In genomic region chr2:170213281-170213625, GRCh38 we compare ENCODE assay signal across 10 cellular contexts. TPM values are rescaled to one million over a fixed set of nuclear protein-coding genes. Genes with fewer than 3 reads are reported as not detected.
DNase-seq lines count a peak whose midpoint lies in the region; ATAC-seq, FAIRE-seq and TF ChIP-seq lines count a peak whose summit lies in the region.
"Not testable (repeated sequence)": the region's sequence is repeated elsewhere in the genome, so short reads cannot be mapped to it uniquely, and the experiment has no call there.
"Had no signal": no experiment of that assay in that cellular context is flagged by ENCODE, and none has a peak within 500 bp of the region (broad histone marks: within the 10 kb centered on the region; RNA-seq: fewer than 3 reads in every experiment).

No MANE protein-coding gene starts in this region.

- CTCF ChIA-PET in endothelial cell of umbilical vein (lab: Charles Lee): not testable (repeated sequence)

- H3F3A ChIP-seq in OCI-LY1 (ENCODE audit: insufficient read depth, low read length): not testable (repeated sequence)

- intact Hi-C loops in endothelial cell of umbilical vein (cut with micrococcal nuclease): not testable (repeated sequence)

- TF ChIP-seq POLR2A in endothelial cell of umbilical vein (IDR thresholded peaks at IDR 0.05; ENCODE audit: low read depth, low read length): not testable (repeated sequence)

- H3K27ac Mint-ChIP-seq in astrocyte (ENCODE audit: unreplicated experiment); memory B cell: not testable (repeated sequence)

- H3K4me2 ChIP-seq in BLaER1 (peak overlapping the region; percentile 76), OCI-LY1 (ENCODE audit: low read length) (peak overlapping the region; percentile 44; the same call in 1 of the 2 replicates), astrocyte (ENCODE audit: low read length) (peak overlapping the region; percentile 3), osteoblast (ENCODE audit: insufficient read depth, low read length) (peak overlapping the region; percentile 64)
- not testable (repeated sequence) for H3K4me2 ChIP-seq in endothelial cell of umbilical vein (ENCODE audit: insufficient read depth, low read length)

- H3K36me3 ChIP-seq in BLaER1; OCI-LY1 (ENCODE audit: insufficient read depth, low read length); astrocyte (ENCODE audit: insufficient read depth, low read length); endothelial cell of umbilical vein (ENCODE audit: control insufficient read depth in 2 of 2, extremely low read depth in 1 of 2, insufficient read depth in 2 of 2, low read length in 2 of 2); osteoblast (ENCODE audit: insufficient read depth, low read length): not testable (repeated sequence)

- not testable (repeated sequence) for BruUV-seq in endothelial cell of umbilical vein (replicated peaks; lab: Mats Ljungman, UMichigan)

- not testable (repeated sequence) for H3K9me3 ChIP-seq in BLaER1; OCI-LY1 (ENCODE audit: low read length); astrocyte (ENCODE audit: insufficient read depth, low read depth, low read length); endothelial cell of umbilical vein (replicated peaks; ENCODE audit: control insufficient read depth, insufficient read depth, low read length); osteoblast (ENCODE audit: low read depth, low read length)

- not testable (repeated sequence) for H3K36me3 Mint-ChIP-seq in astrocyte (ENCODE audit: low read depth, unreplicated experiment); memory B cell

- dilution Hi-C loops in endothelial cell of umbilical vein (cut with MboI; ENCODE audit: extremely low pct_ligation_motif_present, low sequenced_read_pairs): not testable (repeated sequence)

- H3K4me1 ChIP-seq in BLaER1 (peaks cover 15% of the 10 kb centered on the region), OCI-LY1 (ENCODE audit: insufficient read depth, low read length, severe bottlenecking) (peaks cover 41% of the 10 kb centered on the region)
- H3K4me1 ChIP-seq in astrocyte (ENCODE audit: insufficient read depth, low read length); endothelial cell of umbilical vein (ENCODE audit: control insufficient read depth, extremely low read depth, insufficient read depth, low read length); osteoblast (ENCODE audit: insufficient read depth, low read length): not testable (repeated sequence)

- not testable (repeated sequence) for H2AFZ ChIP-seq in OCI-LY1 (ENCODE audit: low read length); astrocyte (ENCODE audit: low read depth, low read length)
- H2AFZ ChIP-seq in endothelial cell of umbilical vein (ENCODE audit: low read depth, low read length): peak overlapping the region; percentile 7
- peak overlapping the region; percentile 67 for H2AFZ ChIP-seq in osteoblast (ENCODE audit: low read length)

- ATAC-seq in GM19395 (IDR thresholded peaks at IDR 0.05; ENCODE audit: unreplicated experiment) (peak; percentile 20), HG03354 (IDR thresholded peaks at IDR 0.05; ENCODE audit: poor library complexity, severe bottlenecking, unreplicated experiment) (peak; percentile 14)
- not testable (repeated sequence) for ATAC-seq in memory B cell (ENCODE audit: low read depth)

- not testable (repeated sequence) for H3K27me3 Mint-ChIP-seq in astrocyte (ENCODE audit: low read depth, unreplicated experiment); memory B cell

- FAIRE-seq in astrocyte (lab: Jason Lieb, UNC); endothelial cell of umbilical vein (lab: Jason Lieb, UNC): not testable (repeated sequence)

- TF ChIP-seq CTCF in OCI-LY1 (IDR thresholded peaks at IDR 0.05; ENCODE audit: low read length); astrocyte (IDR thresholded peaks at IDR 0.05; ENCODE audit: insufficient read depth, low read depth, low read length); endothelial cell of umbilical vein (IDR thresholded peaks at IDR 0.05; ENCODE audit: extremely low read depth in 1 of 2, insufficient read depth in 1 of 2, low read depth in 1 of 2, low read length in 2 of 2); osteoblast (IDR thresholded peaks at IDR 0.05; ENCODE audit: extremely low read depth, low read depth, low read length): not testable (repeated sequence)

- not testable (repeated sequence) for H4K20me1 ChIP-seq in BLaER1; OCI-LY1 (ENCODE audit: insufficient read depth, low read length); astrocyte (ENCODE audit: insufficient read depth, low read length); endothelial cell of umbilical vein (replicated peaks; ENCODE audit: control insufficient read depth, extremely low read depth, insufficient read depth, low read length); osteoblast (ENCODE audit: insufficient read depth, low read length)

- not testable (repeated sequence) for H3K9me2 ChIP-seq in OCI-LY1 (ENCODE audit: low read depth, low read length)

- not testable (repeated sequence) for H3K27me3 ChIP-seq in BLaER1; OCI-LY1 (ENCODE audit: insufficient read depth, low read length); astrocyte (ENCODE audit: insufficient read depth, low read length); endothelial cell of umbilical vein (ENCODE audit: control insufficient read depth in 2 of 2, insufficient read depth in 2 of 2, low read length in 2 of 2); osteoblast (ENCODE audit: insufficient read depth, low read length)

- H3K27ac ChIP-seq in BLaER1; astrocyte (ENCODE audit: low read depth, low read length); endothelial cell of umbilical vein (ENCODE audit: insufficient read depth, low read depth, low read length); osteoblast (ENCODE audit: low read depth, low read length): not testable (repeated sequence)
- H3K27ac ChIP-seq in OCI-LY1 (ENCODE audit: low read depth, low read length, poor library complexity, severe bottlenecking): peak overlapping the region; percentile 43

- not testable (repeated sequence) for H3K79me2 ChIP-seq in OCI-LY1 (ENCODE audit: insufficient read depth, low read length); astrocyte (ENCODE audit: insufficient read depth, low read length); endothelial cell of umbilical vein (ENCODE audit: control insufficient read depth, insufficient read depth, low read length); osteoblast (ENCODE audit: insufficient read depth, low read length)

- DNase-seq in astrocyte (ENCODE audit: low read depth); endothelial cell of umbilical vein (ENCODE audit: low read depth, low spot score); memory B cell (ENCODE audit: low spot score in 2 of 2); osteoblast (ENCODE audit: insufficient read length, low spot score, missing footprints): not testable (repeated sequence)

- POLR2A ChIA-PET in endothelial cell of umbilical vein (lab: Charles Lee): not testable (repeated sequence)

- H3K9me3 Mint-ChIP-seq in astrocyte (ENCODE audit: unreplicated experiment); memory B cell: not testable (repeated sequence)

- H3K4me3 ChIP-seq in BLaER1 (peak overlapping the region; percentile 29; the same call in 1 of the 2 replicates), OCI-LY1 (ENCODE audit: low read depth, low read length, poor library complexity, severe bottlenecking) (peak overlapping the region; percentile 33), osteoblast (ENCODE audit: insufficient read depth, low read length) (peak overlapping the region; percentile 31)
- H3K4me3 ChIP-seq in astrocyte (ENCODE audit: insufficient read depth, low read depth, low read length); endothelial cell of umbilical vein (replicated peaks in 1 of 3; ENCODE audit: insufficient read depth in 1 of 3, low read depth in 1 of 3, low read length in 3 of 3): not testable (repeated sequence)

- H3K9ac ChIP-seq in BLaER1; OCI-LY1 (ENCODE audit: low read length); astrocyte (ENCODE audit: low read length); endothelial cell of umbilical vein (replicated peaks; ENCODE audit: extremely low read depth, insufficient read depth, low read length): not testable (repeated sequence)

- not testable (repeated sequence) for H3K9me1 ChIP-seq in endothelial cell of umbilical vein (replicated peaks; ENCODE audit: control insufficient read depth, extremely low read depth, insufficient read depth, low read length)

- not testable (repeated sequence) for H3K4me3 Mint-ChIP-seq in astrocyte (ENCODE audit: unreplicated experiment)
- peak overlapping the region; percentile 32 for H3K4me3 Mint-ChIP-seq in memory B cell

- H3K4me1 Mint-ChIP-seq in astrocyte (ENCODE audit: low read depth, unreplicated experiment); memory B cell: not testable (repeated sequence)

RNA-seq across cellular contexts. Expression of gene MYO3B, which starts 35.3 kb away (rescaled TPM):
- total RNA-seq in astrocyte (not detected in 2 replicates), endothelial cell of umbilical vein (not detected in 2 replicates), osteoblast (0.29 and 0.36 TPM in 2 replicates)
- 0.03 TPM in 1 of 2 replicates, not detected in the other for polyA plus RNA-seq in endothelial cell of umbilical vein
- polyA plus RNA-seq in endothelial cell of umbilical vein (2011; cell fraction: cytosol; rRNA removed): not detected in 2 replicates
- polyA plus RNA-seq in endothelial cell of umbilical vein (2011; cell fraction: nucleus; rRNA removed): not detected in 2 replicates
- polyA plus RNA-seq in endothelial cell of umbilical vein (2012): not detected in 2 replicates
- 0.04 TPM in 1 of 2 replicates, not detected in the other for polyA minus RNA-seq in endothelial cell of umbilical vein
- polyA minus RNA-seq in endothelial cell of umbilical vein (2011; cell fraction: cytosol; rRNA and poly(A)+ RNA removed): not detected
- polyA minus RNA-seq in endothelial cell of umbilical vein (2011; cell fraction: nucleus; rRNA and poly(A)+ RNA removed): 0.05 TPM in 1 of 2 replicates, not detected in the other
- total RNA-seq: CD8-positive, alpha-beta T cell had no signal
- polyA plus RNA-seq: BJ had no signal
